In genomic region chr19:38699027-38699346, GRCh38 we compare ENCODE assay signal across 9 cellular contexts. TPM values are rescaled to one million over a fixed set of nuclear protein-coding genes. Genes with fewer than 3 reads are reported as not detected.
DNase-seq lines count a peak whose midpoint lies in the region; ATAC-seq, FAIRE-seq and TF ChIP-seq lines count a peak whose summit lies in the region.
"Had no signal": no experiment of that assay in that cellular context is flagged by ENCODE, and none has a peak within 500 bp of the region (broad histone marks: within the 10 kb centered on the region; RNA-seq: fewer than 3 reads in every experiment).

No MANE protein-coding gene starts in this region.

- no peak for ATAC-seq in DND-41 (ENCODE audit: insufficient read depth, low read depth)
- ATAC-seq in esophagus mucosa = peak; percentile 62
- ATAC-seq in psoas muscle = no peak
- ATAC-seq in HG02884 (IDR thresholded peaks at IDR 0.05; ENCODE audit: unreplicated experiment) = no peak
- no peak for ATAC-seq in GM21515 (IDR thresholded peaks at IDR 0.05; ENCODE audit: unreplicated experiment)

- H3K4me1 ChIP-seq in DND-41 (ENCODE audit: insufficient read depth, low read length) (no peaks in the 10 kb centered on the region), psoas muscle (peaks cover 47% of the 10 kb centered on the region)

- peaks cover 65% of the 10 kb centered on the region for H3K36me3 ChIP-seq in DND-41 (ENCODE audit: insufficient read depth, low read length)
- H3K36me3 ChIP-seq in psoas muscle (ENCODE audit: insufficient read depth in 1 of 2, low read depth in 1 of 2) = peaks cover 0 to 51% of the 10 kb centered on the region in 2 donors

- H4K20me1 ChIP-seq in DND-41 (ENCODE audit: insufficient read depth, low read length) = peaks cover 72% of the 10 kb centered on the region

- TF ChIP-seq CTCF in DND-41 (IDR thresholded peaks at IDR 0.05; ENCODE audit: borderline replicate concordance, extremely low read depth, low read length, poor library complexity, severe bottlenecking) (no peak), VCaP (conservative IDR thresholded peaks at IDR 0.05) (no peak), psoas muscle (IDR thresholded peaks at IDR 0.05) (no peak), D721Med (IDR thresholded peaks at IDR 0.05; ENCODE audit: insufficient read depth, missing control alignments) (no peak)

- H3K4me3 ChIP-seq in DND-41 (ENCODE audit: low read depth in 1 of 2, low read length in 2 of 2) (no peak overlapping the region), psoas muscle (no peak overlapping the region)

- H2AFZ ChIP-seq in DND-41 (ENCODE audit: low read depth, low read length) = no peak overlapping the region

- intact Hi-C loops in psoas muscle (cut with DNase I) = loop anchor here in 1 of 2 donors (5.0 kb wide), 1 partner anchor 37 kb away; no protein-coding TSS in a partner anchor

- H3K27ac ChIP-seq in DND-41 (ENCODE audit: low read length) (no peak overlapping the region), VCaP (peak overlapping the region; percentile 19; the same call in 1 of the 2 replicates), psoas muscle (peak overlapping the region; percentile 36)

- peak; percentile 8 for DNase-seq in DND-41
- no peak for DNase-seq in psoas muscle
- DNase-seq in cerebellar cortex (ENCODE audit: low spot score) = no peak
- no peak for DNase-seq in D721Med (ENCODE audit: insufficient read length, low spot score)
- DNase-seq: NCI-H1436 treated with DMSO at 0.1 percent for 48 hours had no signal

- no peak overlapping the region for H3K9ac ChIP-seq in DND-41 (ENCODE audit: low read depth, low read length)

- FAIRE-seq in D721Med (lab: Jason Lieb, UNC) = no peak

- no peak overlapping the region for H3K4me2 ChIP-seq in DND-41 (ENCODE audit: insufficient read depth, low read length)

- H3K9me3 ChIP-seq in DND-41 (ENCODE audit: insufficient read depth, low read length, severe bottlenecking) (no peaks in the 10 kb centered on the region), psoas muscle (no peaks in the 10 kb centered on the region)

- H3K27me3 ChIP-seq in DND-41 (ENCODE audit: insufficient read depth, low read length, poor library complexity) (no peaks in the 10 kb centered on the region), psoas muscle (ENCODE audit: insufficient read depth in 3 of 3, low read length in 2 of 3) (no peaks in the 10 kb centered on the region)

- 76 to 87% (median 85%) methylated on average over 7 of the region's 7 CpGs for WGBS in psoas muscle, 3 donors

- peaks cover 57% of the 10 kb centered on the region for H3K79me2 ChIP-seq in DND-41 (ENCODE audit: insufficient read depth, low read length)

RNA-seq across cellular contexts. Expression of gene CAPN12, which starts 45.3 kb away (rescaled TPM):
- total RNA-seq in esophagus mucosa (2.2 TPM), psoas muscle (under 1 TPM; 0.32 to 0.64 (median 0.52) TPM)
- under 1 TPM; 0.27 to 0.35 (median 0.34) TPM for polyA plus RNA-seq in psoas muscle

RNA-seq across cellular contexts. Expression of gene ACTN4, which starts 51.5 kb away (rescaled TPM):
- total RNA-seq in esophagus mucosa (455 TPM), psoas muscle (100 to 1,000 TPM in 1 of 4 donors, 10 to 100 TPM in 3; 79.9 to 127 (median 89.2) TPM)
- polyA plus RNA-seq in psoas muscle = 10 to 100 TPM; 38.3 to 45.2 (median 43.0) TPM
